In genomic region chr2:187338679-187339121, GRCh38 we compare ENCODE assay signal across 25 cellular contexts.
A peak's percentile ranks its signal among the peaks of the same experiment; 100 is the strongest.
DNase-seq lines count a peak whose midpoint lies in the region; ATAC-seq and TF ChIP-seq lines count a peak whose summit lies in the region.
"Had no signal": no experiment of that assay in that cellular context is flagged by ENCODE, and none has a peak within 500 bp of the region (broad histone marks: within the 10 kb centered on the region; RNA-seq: fewer than 3 reads in every experiment).

No MANE protein-coding gene starts in this region.

- ATAC-seq in stimulated activated naive CD8-positive, alpha-beta T cell treated with anti-CD3 and anti-CD28 coated beads, Interleukin-15, amount 100 ng/mL, for 72 hours = peak; percentile 31
- no peak for ATAC-seq in stimulated activated naive CD8-positive, alpha-beta T cell treated with anti-CD3 and anti-CD28 coated beads, Interleukin-15, Interleukin-2, amounts not matched to agents 100 U/mL and 50 U/mL, for 24 hours
- ATAC-seq in mucosa of descending colon (peak; percentile 14), left lobe of liver (no peak)

- no peak overlapping the region for H3K27ac Mint-ChIP-seq in stimulated activated naive CD8-positive, alpha-beta T cell treated with anti-CD3 and anti-CD28 coated beads, Interleukin-15, amount 100 ng/mL, for 72 hours
- H3K27ac Mint-ChIP-seq: activated CD4-positive, alpha-beta T cell treated with anti-CD3 and anti-CD28 coated beads, Interleukin-2, amount 10 ng/mL, durations not matched to agents 7 days and 5 days; HFFc6 had no signal

- no peaks in the 10 kb centered on the region for H3K9me3 ChIP-seq in mucosa of descending colon
- H3K9me3 ChIP-seq: breast epithelium, vagina had no signal

- intact Hi-C loops in mucosa of descending colon (cut with DNase I, micrococcal nuclease) = no loop called here

- no peak for DNase-seq in stimulated activated naive CD8-positive, alpha-beta T cell treated with anti-CD3 and anti-CD28 coated beads, Interleukin-15, amount 100 ng/mL, for 72 hours
- no peak for DNase-seq in stimulated activated naive CD8-positive, alpha-beta T cell treated with anti-CD3 and anti-CD28 coated beads, Interleukin-15, Interleukin-2, amounts not matched to agents 100 U/mL and 50 U/mL, for 24 hours
- peak; percentile 6 for DNase-seq in glomerular visceral epithelial cell (ENCODE audit: extremely low spot score)
- no peak for DNase-seq in mucosa of descending colon
- no peak for DNase-seq in NCI-H774 (lab: John Stamatoyannopoulos, UW)
- DNase-seq in HK-2 (ENCODE audit: unreplicated experiment) = no peak
- DNase-seq in left lobe of liver (ENCODE audit: low spot score) = no peak
- no peak for DNase-seq in NCI-H2196 treated with DMSO at 0.1 percent for 48 hours (lab: John Stamatoyannopoulos, UW; ENCODE audit: unreplicated experiment)
- DNase-seq: activated CD4-positive, alpha-beta T cell treated with anti-CD3 and anti-CD28 coated beads, Interleukin-2, amount 10 ng/mL, durations not matched to agents 7 days and 5 days; activated CD8-positive, alpha-beta memory T cell treated with anti-CD3 and anti-CD28 coated beads, Interleukin-2, amount 50 U/mL, for 4 hours; activated effector memory CD4-positive, alpha-beta T cell treated with anti-CD3 and anti-CD28 coated beads, Interleukin-2, amount 50 U/mL, for 16 hours; dermis blood vessel endothelial cell; DMS 273 treated with DMSO at 0.1 percent for 48 hours; foreskin melanocyte; GF-D8; HFFc6; Karpas-422; NCI-H1092; NCI-H2029; NCI-H510A; stimulated activated CD4-positive, alpha-beta T cell treated with anti-CD3 and anti-CD28 coated beads, Interleukin-4, amount 100 ng/mL, for 24 hours; T-helper 1 cell had no signal

- H3K9me3 Mint-ChIP-seq in stimulated activated naive CD8-positive, alpha-beta T cell treated with anti-CD3 and anti-CD28 coated beads, Interleukin-15, amount 100 ng/mL, for 72 hours = no peaks in the 10 kb centered on the region
- H3K9me3 Mint-ChIP-seq: activated CD4-positive, alpha-beta T cell treated with anti-CD3 and anti-CD28 coated beads, Interleukin-2, amount 10 ng/mL, durations not matched to agents 7 days and 5 days; HFFc6 had no signal

- no peak overlapping the region for H3K4me3 ChIP-seq in mucosa of descending colon
- H3K4me3 ChIP-seq: breast epithelium, skin epidermis, vagina had no signal

- no peak for TF ChIP-seq CTCF in mucosa of descending colon (IDR thresholded peaks at IDR 0.05)

- H3K36me3 ChIP-seq in mucosa of descending colon (ENCODE audit: low read depth) = no peaks in the 10 kb centered on the region
- H3K36me3 ChIP-seq: breast epithelium, vagina had no signal

- no peaks in the 10 kb centered on the region for H3K27me3 Mint-ChIP-seq in stimulated activated naive CD8-positive, alpha-beta T cell treated with anti-CD3 and anti-CD28 coated beads, Interleukin-15, amount 100 ng/mL, for 72 hours
- H3K27me3 Mint-ChIP-seq: activated CD4-positive, alpha-beta T cell treated with anti-CD3 and anti-CD28 coated beads, Interleukin-2, amount 10 ng/mL, durations not matched to agents 7 days and 5 days had no signal

- H3K4me1 ChIP-seq in mucosa of descending colon (ENCODE audit: low read depth) = no peaks in the 10 kb centered on the region
- H3K4me1 ChIP-seq: breast epithelium, vagina had no signal

- H3K4me3 Mint-ChIP-seq in stimulated activated naive CD8-positive, alpha-beta T cell treated with anti-CD3 and anti-CD28 coated beads, Interleukin-15, amount 100 ng/mL, for 72 hours = no peak overlapping the region
- H3K4me3 Mint-ChIP-seq: activated CD4-positive, alpha-beta T cell treated with anti-CD3 and anti-CD28 coated beads, Interleukin-2, amount 10 ng/mL, durations not matched to agents 7 days and 5 days; HFFc6 had no signal

- H3K4me1 Mint-ChIP-seq in stimulated activated naive CD8-positive, alpha-beta T cell treated with anti-CD3 and anti-CD28 coated beads, Interleukin-15, amount 100 ng/mL, for 72 hours = no peaks in the 10 kb centered on the region
- H3K4me1 Mint-ChIP-seq: activated CD4-positive, alpha-beta T cell treated with anti-CD3 and anti-CD28 coated beads, Interleukin-2, amount 10 ng/mL, durations not matched to agents 7 days and 5 days had no signal

Comparison
In these comparisons a context has a peak if more than half of its experiments do, and no peak if none do; other contexts are left out.
1. ATAC-seq: peak in stimulated activated naive CD8-positive, alpha-beta T cell treated with anti-CD3 and anti-CD28 coated beads, Interleukin-15, amount 100 ng/mL, for 72 hours (single experiment) and mucosa of descending colon (single experiment); none in stimulated activated naive CD8-positive, alpha-beta T cell treated with anti-CD3 and anti-CD28 coated beads, Interleukin-15, Interleukin-2, amounts not matched to agents 100 U/mL and 50 U/mL, for 24 hours (single experiment) and left lobe of liver (single experiment).